Comparison of ENCODE assay signal across 10 cellular contexts in genomic region chr11:10181811-10182210, GRCh38.
DNase-seq lines count a peak whose midpoint lies in the region; ATAC-seq and TF ChIP-seq lines count a peak whose summit lies in the region.
"Had no signal": no experiment of that assay in that cellular context is flagged by ENCODE, and none has a peak within 500 bp of the region (broad histone marks: within the 10 kb centered on the region; RNA-seq: fewer than 3 reads in every experiment).

No MANE protein-coding gene starts in this region.

- in situ Hi-C loops in GM13976 (cut with MboI; ENCODE audit: low sequenced_read_pairs, unreplicated experiment) = no loop called here

- no peaks in the 10 kb centered on the region for H3K36me3 ChIP-seq in Peyer's patch
- H3K36me3 ChIP-seq in fibroblast of lung (ENCODE audit: control insufficient read depth, insufficient read depth, low read length) = no peaks in the 10 kb centered on the region
- H3K36me3 ChIP-seq in uterus = no peaks in the 10 kb centered on the region

- H3K27ac ChIP-seq in 22Rv1 = no peak overlapping the region
- H3K27ac ChIP-seq in Peyer's patch = no peak overlapping the region
- H3K27ac ChIP-seq in fibroblast of lung (ENCODE audit: insufficient read depth, low read length) = no peak overlapping the region
- H3K27ac ChIP-seq in uterus = no peak overlapping the region

- ATAC-seq in HG03460 (IDR thresholded peaks at IDR 0.05; ENCODE audit: unreplicated experiment) = no peak
- ATAC-seq: activated naive CD8-positive, alpha-beta T cell treated with anti-CD3 and anti-CD28 coated beads, Interleukin-2, amount 50 U/mL, for 24 hours had no signal

- intact Hi-C loops in uterus (cut with DNase I; ENCODE audit: low total_unique reads) = no loop called here

- no peak overlapping the region for H2AFZ ChIP-seq in fibroblast of lung (ENCODE audit: low read length)

- H3K4me3 ChIP-seq in Peyer's patch (no peak overlapping the region), fibroblast of lung (replicated peaks in 1 of 4; ENCODE audit: control extremely low read depth in 1 of 4, insufficient read depth in 1 of 4, low read depth in 3 of 4, low read length in 4 of 4) (no peak overlapping the region), uterus (no peak overlapping the region)

- no peak overlapping the region for H3K4me2 ChIP-seq in fibroblast of lung (ENCODE audit: extremely low read depth, insufficient read depth, low read length)

- TF ChIP-seq CTCF in 22Rv1 (IDR thresholded peaks at IDR 0.05) (peak; percentile 47; the same call in 1 of the 2 replicates), GM13976 (IDR thresholded peaks at IDR 0.05; ENCODE audit: borderline replicate concordance, control extremely low read depth, extremely low read depth, insufficient read depth, missing control alignments) (no peak), Peyer's patch (IDR thresholded peaks at IDR 0.05) (peak in 4 of 6 experiments; percentile 9 to 21 (median 16)), fibroblast of lung (conservative IDR thresholded peaks at IDR 0.05 in 1 of 2, IDR thresholded peaks at IDR 0.05 in 1 of 2; ENCODE audit: low read depth in 1 of 2, low read length in 2 of 2) (peak in 1 of 2 donors; percentile 24), uterus (IDR thresholded peaks at IDR 0.05) (no peak)

- H3K79me2 ChIP-seq in fibroblast of lung (ENCODE audit: control insufficient read depth, insufficient read depth, low read length) = no peaks in the 10 kb centered on the region

- H3K9me3 ChIP-seq in Peyer's patch = no peaks in the 10 kb centered on the region
- H3K9me3 ChIP-seq in fibroblast of lung (ENCODE audit: control insufficient read depth, insufficient read depth, low read depth, low read length) = no peaks in the 10 kb centered on the region
- no peaks in the 10 kb centered on the region for H3K9me3 ChIP-seq in uterus

- H3K27me3 ChIP-seq in Peyer's patch (no peaks in the 10 kb centered on the region), fibroblast of lung (ENCODE audit: control insufficient read depth, insufficient read depth, low read length) (no peaks in the 10 kb centered on the region), uterus (no peaks in the 10 kb centered on the region)

- no peaks in the 10 kb centered on the region for H3K4me1 ChIP-seq in Peyer's patch
- H3K4me1 ChIP-seq in fibroblast of lung (ENCODE audit: control insufficient read depth, extremely low read depth, insufficient read depth, low read length) = no peaks in the 10 kb centered on the region
- H3K4me1 ChIP-seq in uterus = no peaks in the 10 kb centered on the region

- no peaks in the 10 kb centered on the region for H4K20me1 ChIP-seq in fibroblast of lung (ENCODE audit: control insufficient read depth, extremely low read depth, insufficient read depth, low read length)

- no peak for TF ChIP-seq POLR2A in Peyer's patch (IDR thresholded peaks at IDR 0.05)
- TF ChIP-seq POLR2A in uterus (IDR thresholded peaks at IDR 0.05) = no peak

- no peak overlapping the region for H3K9ac ChIP-seq in fibroblast of lung (ENCODE audit: insufficient read depth, low read length)

- DNase-seq in GM13976 (ENCODE audit: low spot score) (peak; percentile 27), Peyer's patch (no peak), fibroblast of lung (ENCODE audit: low read depth in 2 of 2) (peak; percentile 53 to 75), uterus (no peak), D341Med (ENCODE audit: low spot score) (no peak), NCI-H774 (lab: John Stamatoyannopoulos, UW) (no peak)
- DNase-seq: activated naive CD8-positive, alpha-beta T cell treated with anti-CD3 and anti-CD28 coated beads, Interleukin-2, amount 50 U/mL, for 24 hours; stimulated activated naive B cell treated with anti-CD40 and anti-IgM and Interleukin-4, amounts not matched to agents 10 μg/mL and 1 μg/mL and 100 μg/mL, for 72 hours had no signal

Comparison
In these comparisons a context has a peak if more than half of its experiments do, and no peak if none do; other contexts are left out.
1. CTCF ChIP-seq: peak in 22Rv1 (single experiment) and Peyer's patch (4 of 6); none in GM13976 (single experiment) and uterus (0 of 4).
2. DNase-seq: peak in GM13976 (single experiment) and fibroblast of lung (2 of 2); none in Peyer's patch (0 of 3), uterus (0 of 2), D341Med (single experiment) and NCI-H774 (single experiment).